In the genomic region with DNA sequence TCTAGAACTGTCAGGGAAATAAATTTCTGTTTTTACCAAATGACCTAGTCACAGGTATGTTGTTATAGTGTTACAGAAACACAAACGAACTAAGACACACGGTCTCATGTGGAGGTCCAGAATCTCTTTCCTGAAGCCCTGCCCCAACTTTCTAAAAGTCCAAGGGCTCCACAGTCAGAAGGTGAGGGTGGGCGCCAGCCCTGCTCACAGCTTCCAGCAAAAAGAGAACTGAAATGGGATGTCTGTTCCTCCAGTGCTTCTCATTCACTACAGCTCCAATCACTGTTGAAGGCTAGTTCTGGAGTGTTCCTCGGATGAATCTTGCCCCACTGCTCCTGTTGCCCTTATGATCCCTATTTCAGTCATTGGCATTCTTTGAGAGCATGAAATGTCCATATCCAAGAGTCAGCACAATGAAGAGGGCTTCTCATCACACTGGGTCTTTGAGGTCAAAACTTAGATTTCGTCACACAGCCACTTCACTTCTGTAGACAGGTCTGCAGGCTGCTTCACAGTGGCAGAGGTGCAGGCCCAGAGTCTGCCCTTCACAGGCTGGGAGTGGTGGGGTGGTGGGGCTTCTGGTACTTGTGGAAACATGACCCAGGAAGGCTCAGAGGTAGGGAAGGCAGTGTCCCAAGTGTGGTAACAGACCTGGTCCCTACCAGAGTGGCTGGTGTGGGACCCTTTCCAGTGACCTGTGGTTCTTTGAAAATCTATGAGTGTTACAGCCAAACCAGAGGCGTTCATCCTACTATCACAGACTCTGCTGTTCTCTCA, we compare ENCODE assay signal across 24 cellular contexts. TPM values are rescaled to one million over a fixed set of nuclear protein-coding genes. Genes with fewer than 3 reads are reported as not detected.
DNase-seq lines count a peak whose midpoint lies in the region; ATAC-seq and TF ChIP-seq lines count a peak whose summit lies in the region.
"Had no signal": no experiment of that assay in that cellular context is flagged by ENCODE, and none has a peak within 500 bp of the region (broad histone marks: within the 10 kb centered on the region; RNA-seq: fewer than 3 reads in every experiment).

No MANE protein-coding gene starts in this region.

- TF ChIP-seq POLR2A in uterus (IDR thresholded peaks at IDR 0.05) (no peak), adrenal gland (IDR thresholded peaks at IDR 0.05) (no peak)

- H3K36me3 ChIP-seq in uterus (no peaks in the 10 kb centered on the region), adrenal gland (replicated peaks in 1 of 2) (no peaks in the 10 kb centered on the region)
- H3K36me3 ChIP-seq: BE2C; BLaER1 treated with 17β-estradiol and CSF1 and Interleukin-3, amounts not matched to agents 10 nM and 100 nM; HAP-1 had no signal

- H3K36me3 Mint-ChIP-seq in activated CD8-positive, alpha-beta T cell treated with anti-CD3 and anti-CD28 coated beads, Interleukin-2, amount 10 ng/mL, durations not matched to agents 7 days and 5 days (ENCODE audit: low read depth) = no peaks in the 10 kb centered on the region
- H3K36me3 Mint-ChIP-seq in activated CD8-positive, alpha-beta T cell treated with anti-CD3 and anti-CD28 coated beads for 36 hours (ENCODE audit: low read depth) = no peaks in the 10 kb centered on the region
- H3K36me3 Mint-ChIP-seq in activated T-helper 17 cell treated with anti-CD3 and anti-CD28 coated beads, Interleukin-2, amount 50 U/mL, for 72 hours (ENCODE audit: low read depth) = no peaks in the 10 kb centered on the region
- H3K36me3 Mint-ChIP-seq in stimulated activated effector memory CD8-positive, alpha-beta T cell treated with anti-CD3 and anti-CD28 coated beads, Interleukin-12 subunit alpha, Interleukin-12 subunit beta, amount 100 ng/mL, for 72 hours = no peaks in the 10 kb centered on the region
- H3K36me3 Mint-ChIP-seq: CD14-positive monocyte; CD8-positive, alpha-beta memory T cell had no signal

- no peak overlapping the region for H3K27ac Mint-ChIP-seq in activated CD8-positive, alpha-beta T cell treated with anti-CD3 and anti-CD28 coated beads, Interleukin-2, amount 10 ng/mL, durations not matched to agents 7 days and 5 days
- H3K27ac Mint-ChIP-seq in activated CD8-positive, alpha-beta T cell treated with anti-CD3 and anti-CD28 coated beads for 36 hours = no peak overlapping the region
- no peak overlapping the region for H3K27ac Mint-ChIP-seq in activated T-helper 17 cell treated with anti-CD3 and anti-CD28 coated beads, Interleukin-2, amount 50 U/mL, for 72 hours
- H3K27ac Mint-ChIP-seq in stimulated activated effector memory CD8-positive, alpha-beta T cell treated with anti-CD3 and anti-CD28 coated beads, Interleukin-12 subunit alpha, Interleukin-12 subunit beta, amount 100 ng/mL, for 72 hours = no peak overlapping the region
- H3K27ac Mint-ChIP-seq: CD14-positive monocyte; CD4-positive, alpha-beta T cell; CD8-positive, alpha-beta memory T cell; GM23338; HFFc6 had no signal

- no peaks in the 10 kb centered on the region for H3K4me1 Mint-ChIP-seq in activated CD8-positive, alpha-beta T cell treated with anti-CD3 and anti-CD28 coated beads, Interleukin-2, amount 10 ng/mL, durations not matched to agents 7 days and 5 days (ENCODE audit: low read depth)
- no peaks in the 10 kb centered on the region for H3K4me1 Mint-ChIP-seq in activated CD8-positive, alpha-beta T cell treated with anti-CD3 and anti-CD28 coated beads for 36 hours (ENCODE audit: low read depth)
- H3K4me1 Mint-ChIP-seq in activated T-helper 17 cell treated with anti-CD3 and anti-CD28 coated beads, Interleukin-2, amount 50 U/mL, for 72 hours = no peaks in the 10 kb centered on the region
- H3K4me1 Mint-ChIP-seq in stimulated activated effector memory CD8-positive, alpha-beta T cell treated with anti-CD3 and anti-CD28 coated beads, Interleukin-12 subunit alpha, Interleukin-12 subunit beta, amount 100 ng/mL, for 72 hours = no peaks in the 10 kb centered on the region
- H3K4me1 Mint-ChIP-seq: CD14-positive monocyte; CD8-positive, alpha-beta memory T cell; GM23338 had no signal

- H3K4me1 ChIP-seq in uterus = no peaks in the 10 kb centered on the region
- no peaks in the 10 kb centered on the region for H3K4me1 ChIP-seq in adrenal gland (replicated peaks in 1 of 2)
- H3K4me1 ChIP-seq: A549; BE2C; BLaER1 treated with 17β-estradiol and CSF1 and Interleukin-3, amounts not matched to agents 10 nM and 100 nM had no signal

- 60 to 77% (median 70%) methylated on average over 5 to 6 of the region's 6 CpGs for WGBS in adrenal gland, 4 donors

- H3K4me3 ChIP-seq in uterus (no peak overlapping the region), adrenal gland (no peak overlapping the region)
- H3K4me3 ChIP-seq: A549; BLaER1 treated with 17β-estradiol and CSF1 and Interleukin-3, amounts not matched to agents 10 nM and 100 nM; GM12878; GM23338; HAP-1 had no signal

- no peak for ATAC-seq in activated CD8-positive, alpha-beta T cell treated with anti-CD3 and anti-CD28 coated beads, Interleukin-2, amount 10 ng/mL, durations not matched to agents 7 days and 5 days
- ATAC-seq in activated CD8-positive, alpha-beta T cell treated with anti-CD3 and anti-CD28 coated beads for 36 hours = no peak
- peak; percentile 14 for ATAC-seq in activated T-helper 17 cell treated with anti-CD3 and anti-CD28 coated beads, Interleukin-2, amount 50 U/mL, for 72 hours (replicated peaks)
- ATAC-seq in stimulated activated effector memory CD8-positive, alpha-beta T cell treated with anti-CD3 and anti-CD28 coated beads, Interleukin-12 subunit alpha, Interleukin-12 subunit beta, amount 100 ng/mL, for 72 hours = peak; percentile 50
- ATAC-seq: A549, GM12878, GM23338 had no signal

- no peaks in the 10 kb centered on the region for H3K9me3 Mint-ChIP-seq in activated CD8-positive, alpha-beta T cell treated with anti-CD3 and anti-CD28 coated beads, Interleukin-2, amount 10 ng/mL, durations not matched to agents 7 days and 5 days (ENCODE audit: insufficient read depth)
- H3K9me3 Mint-ChIP-seq in activated CD8-positive, alpha-beta T cell treated with anti-CD3 and anti-CD28 coated beads for 36 hours = no peaks in the 10 kb centered on the region
- no peaks in the 10 kb centered on the region for H3K9me3 Mint-ChIP-seq in activated T-helper 17 cell treated with anti-CD3 and anti-CD28 coated beads, Interleukin-2, amount 50 U/mL, for 72 hours
- no peaks in the 10 kb centered on the region for H3K9me3 Mint-ChIP-seq in stimulated activated effector memory CD8-positive, alpha-beta T cell treated with anti-CD3 and anti-CD28 coated beads, Interleukin-12 subunit alpha, Interleukin-12 subunit beta, amount 100 ng/mL, for 72 hours
- H3K9me3 Mint-ChIP-seq: CD4-positive, alpha-beta T cell; CD8-positive, alpha-beta memory T cell; GM23338; HFFc6 had no signal

- H3K27me3 Mint-ChIP-seq in activated CD8-positive, alpha-beta T cell treated with anti-CD3 and anti-CD28 coated beads, Interleukin-2, amount 10 ng/mL, durations not matched to agents 7 days and 5 days (ENCODE audit: low read depth) = peaks cover 16% of the 10 kb centered on the region
- H3K27me3 Mint-ChIP-seq in activated CD8-positive, alpha-beta T cell treated with anti-CD3 and anti-CD28 coated beads for 36 hours = peaks cover 12% of the 10 kb centered on the region
- H3K27me3 Mint-ChIP-seq in activated T-helper 17 cell treated with anti-CD3 and anti-CD28 coated beads, Interleukin-2, amount 50 U/mL, for 72 hours = peaks cover 5% of the 10 kb centered on the region

- H3K27me3 ChIP-seq in uterus (no peaks in the 10 kb centered on the region), adrenal gland (peaks cover 8% of the 10 kb centered on the region)
- H3K27me3 ChIP-seq: BE2C; BLaER1 treated with 17β-estradiol and CSF1 and Interleukin-3, amounts not matched to agents 10 nM and 100 nM had no signal

- H3K4me3 Mint-ChIP-seq in activated CD8-positive, alpha-beta T cell treated with anti-CD3 and anti-CD28 coated beads, Interleukin-2, amount 10 ng/mL, durations not matched to agents 7 days and 5 days = no peak overlapping the region
- H3K4me3 Mint-ChIP-seq in activated CD8-positive, alpha-beta T cell treated with anti-CD3 and anti-CD28 coated beads for 36 hours = no peak overlapping the region
- H3K4me3 Mint-ChIP-seq in activated T-helper 17 cell treated with anti-CD3 and anti-CD28 coated beads, Interleukin-2, amount 50 U/mL, for 72 hours = no peak overlapping the region
- no peak overlapping the region for H3K4me3 Mint-ChIP-seq in stimulated activated effector memory CD8-positive, alpha-beta T cell treated with anti-CD3 and anti-CD28 coated beads, Interleukin-12 subunit alpha, Interleukin-12 subunit beta, amount 100 ng/mL, for 72 hours
- H3K4me3 Mint-ChIP-seq: CD14-positive monocyte; CD4-positive, alpha-beta T cell; CD8-positive, alpha-beta memory T cell; GM23338; HFFc6 had no signal

- POLR2A ChIA-PET in activated CD8-positive, alpha-beta T cell treated with anti-CD3 and anti-CD28 coated beads, Interleukin-2, amount 10 ng/mL, durations not matched to agents 7 days and 5 days (lab: Charles Lee) = no interaction called here
- POLR2A ChIA-PET in activated CD8-positive, alpha-beta T cell treated with anti-CD3 and anti-CD28 coated beads for 36 hours (lab: Charles Lee) = no interaction called here

- intact Hi-C loops in activated CD8-positive, alpha-beta T cell treated with anti-CD3 and anti-CD28 coated beads for 36 hours (cut with micrococcal nuclease) = loop anchor here (5.0 kb wide), 1 partner anchor 1056 kb away; no protein-coding TSS in a partner anchor
- intact Hi-C loops in uterus (cut with DNase I; ENCODE audit: low total_unique reads) (no loop called here), adrenal gland (cut with DNase I) (loop anchor here in 1 of 2 donors (5.0 to 10.0 kb wide), 2 partner anchors 204 to 1056 kb away; no protein-coding TSS in a partner anchor)

- no peaks in the 10 kb centered on the region for H3K9me3 ChIP-seq in uterus
- H3K9me3 ChIP-seq in adrenal gland (replicated peaks in 1 of 3) = no peaks in the 10 kb centered on the region
- H3K9me3 ChIP-seq: A549; BE2C; BLaER1 treated with 17β-estradiol and CSF1 and Interleukin-3, amounts not matched to agents 10 nM and 100 nM; HAP-1 had no signal

- DNase-seq in activated CD8-positive, alpha-beta T cell treated with anti-CD3 and anti-CD28 coated beads, Interleukin-2, amount 10 ng/mL, durations not matched to agents 7 days and 5 days = peak; percentile 17
- no peak for DNase-seq in activated CD8-positive, alpha-beta T cell treated with anti-CD3 and anti-CD28 coated beads for 36 hours
- no peak for DNase-seq in stimulated activated effector memory CD8-positive, alpha-beta T cell treated with anti-CD3 and anti-CD28 coated beads, Interleukin-12 subunit alpha, Interleukin-12 subunit beta, amount 100 ng/mL, for 72 hours (ENCODE audit: low spot score in 2 of 2)
- DNase-seq in uterus (no peak), adrenal gland (no peak)
- DNase-seq: 8988T; ACHN; AML-193; BE2C; CD4-positive, alpha-beta T cell; CD8-positive, alpha-beta memory T cell; DMS 273 treated with DMSO at 0.1 percent for 48 hours; DMS79; EL; GDM1; HFFc6 had no signal

- TF ChIP-seq CTCF in activated CD8-positive, alpha-beta T cell treated with anti-CD3 and anti-CD28 coated beads for 36 hours (IDR thresholded peaks at IDR 0.05) = no peak
- TF ChIP-seq CTCF in uterus (IDR thresholded peaks at IDR 0.05) (no peak), adrenal gland (IDR thresholded peaks at IDR 0.05) (no peak)

- CTCF ChIA-PET in activated CD8-positive, alpha-beta T cell treated with anti-CD3 and anti-CD28 coated beads, Interleukin-2, amount 10 ng/mL, durations not matched to agents 7 days and 5 days (lab: Charles Lee) = interaction anchor here (1.1 to 1.8 kb wide), 2 partner anchors 12 to 17 kb away, joined by 3 read pairs; no protein-coding TSS in a partner anchor
- CTCF ChIA-PET in activated CD8-positive, alpha-beta T cell treated with anti-CD3 and anti-CD28 coated beads for 36 hours (lab: Charles Lee) = interaction anchor here (0.8 to 1.1 kb wide), 4 partner anchors 16 to 154 kb away, joined by 3 to 4 read pairs (median 3); no protein-coding TSS in a partner anchor

- H3K27ac ChIP-seq in uterus (no peak overlapping the region), adrenal gland (no peak overlapping the region)
- H3K27ac ChIP-seq: A549; BLaER1 treated with 17β-estradiol and CSF1 and Interleukin-3, amounts not matched to agents 10 nM and 100 nM had no signal

RNA-seq across cellular contexts. Expression of a gene that starts 34.9 kb away (rescaled TPM):
- total RNA-seq in activated CD8-positive, alpha-beta T cell treated with anti-CD3 and anti-CD28 coated beads, Interleukin-2, amount 10 ng/mL, durations not matched to agents 7 days and 5 days = not detected
- total RNA-seq in activated CD8-positive, alpha-beta T cell treated with anti-CD3 and anti-CD28 coated beads for 36 hours = not detected
- total RNA-seq in activated T-helper 17 cell treated with anti-CD3 and anti-CD28 coated beads, Interleukin-2, amount 50 U/mL, for 72 hours = not detected
- total RNA-seq in uterus = 1 to 10 TPM in 1 of 4 donors, under 1 TPM in 2, not detected in 1; 0.26 to 5.7 (median 0.91) TPM
- total RNA-seq in adrenal gland = 1 to 10 TPM in 2 of 8 donors, under 1 TPM in 4, not detected in 2; 0.04 to 2.3 (median 0.49) TPM
- polyA plus RNA-seq in adrenal gland = 1 to 10 TPM in 2 of 3 donors, under 1 TPM in 1; 0.42 to 3.2 (median 1.4) TPM
- total RNA-seq: CD8-positive, alpha-beta memory T cell; GM12878; H4; HFFc6 had no signal
- polyA plus RNA-seq: CD14-positive monocyte; CD8-positive, alpha-beta memory T cell; GM12878 had no signal

Comparison
In these comparisons a context has a peak if more than half of its experiments do, and no peak if none do; other contexts are left out.
1. ATAC-seq: peak in activated T-helper 17 cell treated with anti-CD3 and anti-CD28 coated beads, Interleukin-2, amount 50 U/mL, for 72 hours (single experiment) and stimulated activated effector memory CD8-positive, alpha-beta T cell treated with anti-CD3 and anti-CD28 coated beads, Interleukin-12 subunit alpha, Interleukin-12 subunit beta, amount 100 ng/mL, for 72 hours (single experiment); none in activated CD8-positive, alpha-beta T cell treated with anti-CD3 and anti-CD28 coated beads, Interleukin-2, amount 10 ng/mL, durations not matched to agents 7 days and 5 days (single experiment) and activated CD8-positive, alpha-beta T cell treated with anti-CD3 and anti-CD28 coated beads for 36 hours (single experiment).